ENCODE assay signal across 15 cellular contexts in the genomic region with DNA sequence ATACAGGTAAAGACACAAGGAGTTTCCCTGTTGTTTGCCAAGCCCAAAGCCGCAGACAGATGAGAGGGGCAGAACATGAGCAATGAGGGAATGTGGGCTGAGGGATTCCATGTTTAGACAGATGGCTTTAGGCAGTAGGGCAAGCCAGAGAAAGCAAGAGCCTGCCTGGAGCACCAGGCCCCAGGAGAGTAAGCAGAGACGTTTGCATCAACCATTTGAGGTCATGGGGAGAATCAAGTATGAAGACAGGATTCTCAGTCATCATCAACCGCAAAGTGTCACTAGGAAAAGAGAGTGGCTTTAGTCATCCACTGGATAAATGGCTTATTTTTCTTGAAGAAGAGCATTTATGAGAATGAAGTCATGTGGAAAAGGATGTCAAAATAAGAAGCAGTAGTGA.
DNase-seq lines count a peak whose midpoint lies in the region; FAIRE-seq and TF ChIP-seq lines count a peak whose summit lies in the region.
"Had no signal": no experiment of that assay in that cellular context is flagged by ENCODE, and none has a peak within 500 bp of the region (broad histone marks: within the 10 kb centered on the region; RNA-seq: fewer than 3 reads in every experiment).

No MANE protein-coding gene starts in this region.

- no peak for TF ChIP-seq POLR2A in tibial nerve (IDR thresholded peaks at IDR 0.05)

- H3K9me3 ChIP-seq in tibial nerve: no peaks in the 10 kb centered on the region

- no peak overlapping the region for H3K27ac ChIP-seq in tibial nerve
- H3K27ac ChIP-seq: RWPE1 had no signal

- 64 to 75% methylated on average over 3 of the region's 3 CpGs for WGBS in tibial nerve, 2 donors

- DNase-seq in NCI-H2171 treated with DMSO at 0.1 percent for 48 hours (lab: John Stamatoyannopoulos, UW) (peak; percentile 80), amniotic epithelial cell (ENCODE audit: low read depth) (peak; percentile 27), hepatic stellate cell (ENCODE audit: low spot score) (peak; percentile 7), tibial nerve (ENCODE audit: low spot score in 2 of 2) (peak; percentile 32 to 34), GOT3 (lab: John Stamatoyannopoulos, UW) (no peak), HTR-8/SVneo (ENCODE audit: insufficient read length, low spot score) (no peak), NCI-H1694 (lab: John Stamatoyannopoulos, UW) (no peak), NCI-H748 treated with DMSO at 0.1 percent for 48 hours (lab: John Stamatoyannopoulos, UW) (no peak)
- DNase-seq: COR-L47, KBM-7, NCI-H1436, NCI-H2029 treated with DMSO at 0.1 percent for 48 hours, NCI-H524 had no signal

- no peaks in the 10 kb centered on the region for H3K27me3 ChIP-seq in tibial nerve

- TF ChIP-seq CTCF in tibial nerve (IDR thresholded peaks at IDR 0.05): no peak

- FAIRE-seq in HTR-8/SVneo (lab: Jason Lieb, UNC): no peak
- FAIRE-seq: GM19239 had no signal

- no peak overlapping the region for H3K4me3 ChIP-seq in tibial nerve

- peak in 1 of 2 donors; percentile 56 for TF ChIP-seq EP300 in tibial nerve (IDR thresholded peaks at IDR 0.05)

- H3K4me1 ChIP-seq in tibial nerve: no peaks in the 10 kb centered on the region

- H3K36me3 ChIP-seq in tibial nerve: no peaks in the 10 kb centered on the region

Comparison
In these comparisons a context has a peak if more than half of its experiments do, and no peak if none do; other contexts are left out.
1. DNase-seq: peak in NCI-H2171 treated with DMSO at 0.1 percent for 48 hours (single experiment), amniotic epithelial cell (single experiment), hepatic stellate cell (single experiment) and tibial nerve (2 of 2); none in GOT3 (single experiment), HTR-8/SVneo (single experiment), NCI-H1694 (single experiment) and NCI-H748 treated with DMSO at 0.1 percent for 48 hours (single experiment).